Comparison of ENCODE assay signal across 18 cellular contexts in genomic region chr11:78261367-78261766, GRCh38.
"Had no signal": no experiment of that assay in that cellular context is flagged by ENCODE, and none has a peak within 500 bp of the region (broad histone marks: within the 10 kb centered on the region; RNA-seq: fewer than 3 reads in every experiment).

No MANE protein-coding gene starts in this region.

- H3K4me1 ChIP-seq: colonic mucosa, prostate gland had no signal

- H3K4me1 Mint-ChIP-seq: activated CD4-positive, alpha-beta T cell treated with anti-CD3 and anti-CD28 coated beads for 36 hours had no signal

- ATAC-seq: activated CD4-positive, alpha-beta T cell treated with anti-CD3 and anti-CD28 coated beads for 36 hours; activated T-cell treated with anti-CD3 and anti-CD28 coated beads, Interleukin-2, amount 50 U/mL, for 4 hours; effector memory CD8-positive, alpha-beta T cell; heart left ventricle; stimulated activated naive CD8-positive, alpha-beta T cell treated with anti-CD3 and anti-CD28 coated beads, Interleukin-15, Interleukin-2, amounts not matched to agents 100 U/mL and 50 U/mL, for 24 hours had no signal

- H3K27ac ChIP-seq: breast epithelium, colonic mucosa, esophagus muscularis mucosa, heart left ventricle, prostate gland, upper lobe of left lung had no signal

- H3K27ac Mint-ChIP-seq: activated CD4-positive, alpha-beta T cell treated with anti-CD3 and anti-CD28 coated beads for 36 hours; activated naive CD8-positive, alpha-beta T cell treated with anti-CD3 and anti-CD28 coated beads for 36 hours; effector memory CD8-positive, alpha-beta T cell; naive B cell had no signal

- H3K9me3 Mint-ChIP-seq: activated naive CD8-positive, alpha-beta T cell treated with anti-CD3 and anti-CD28 coated beads for 36 hours; activated T-cell treated with anti-CD3 and anti-CD28 coated beads, Interleukin-2, amount 50 U/mL, for 4 hours; effector memory CD8-positive, alpha-beta T cell; naive B cell had no signal

- H3K36me3 Mint-ChIP-seq: activated naive CD8-positive, alpha-beta T cell treated with anti-CD3 and anti-CD28 coated beads for 36 hours; naive B cell had no signal

- H3K4me3 ChIP-seq: breast epithelium, colonic mucosa, dorsolateral prefrontal cortex, esophagus muscularis mucosa, heart left ventricle, prostate gland, upper lobe of left lung had no signal

- H3K4me3 Mint-ChIP-seq: activated CD4-positive, alpha-beta T cell treated with anti-CD3 and anti-CD28 coated beads for 36 hours; activated naive CD8-positive, alpha-beta T cell treated with anti-CD3 and anti-CD28 coated beads for 36 hours; activated T-cell treated with anti-CD3 and anti-CD28 coated beads, Interleukin-2, amount 50 U/mL, for 4 hours; effector memory CD8-positive, alpha-beta T cell; naive B cell had no signal

- H3K9me3 ChIP-seq: breast epithelium, colonic mucosa, esophagus muscularis mucosa, heart left ventricle, prostate gland, upper lobe of left lung had no signal

- H3K27me3 Mint-ChIP-seq: activated CD4-positive, alpha-beta T cell treated with anti-CD3 and anti-CD28 coated beads for 36 hours; effector memory CD8-positive, alpha-beta T cell; naive B cell had no signal

- H3K36me3 ChIP-seq: breast epithelium, colonic mucosa, esophagus muscularis mucosa, heart left ventricle, prostate gland, upper lobe of left lung had no signal

- H3K27me3 ChIP-seq: breast epithelium, colonic mucosa, dorsolateral prefrontal cortex, esophagus muscularis mucosa, heart left ventricle, upper lobe of left lung had no signal

- DNase-seq: activated CD4-positive, alpha-beta T cell treated with anti-CD3 and anti-CD28 coated beads for 36 hours; activated CD4-positive, alpha-beta T cell treated with anti-CD3 and anti-CD28 coated beads, Interleukin-2, amount 50 U/mL, for 4 hours; activated CD8-positive, alpha-beta memory T cell treated with anti-CD3 and anti-CD28 coated beads, Interleukin-2, amount 50 U/mL, for 48 hours; activated naive CD4-positive, alpha-beta T cell treated with Interleukin-2 at 50 U/mL for 16 hours; activated naive CD8-positive, alpha-beta T cell treated with anti-CD3 and anti-CD28 coated beads for 36 hours; activated T-cell treated with anti-CD3 and anti-CD28 coated beads, Interleukin-2, amount 50 U/mL, for 4 hours; colonic mucosa; dorsolateral prefrontal cortex; effector memory CD8-positive, alpha-beta T cell; heart left ventricle; naive B cell; stimulated activated CD4-positive, alpha-beta T cell treated with anti-CD3 and anti-CD28 coated beads, Interleukin-4, amount 100 ng/mL, for 4 hours; stimulated activated naive CD8-positive, alpha-beta T cell treated with anti-CD3 and anti-CD28 coated beads, Interleukin-15, Interleukin-2, amounts not matched to agents 100 U/mL and 50 U/mL, for 24 hours; T-helper 9 cell had no signal
